Comparison of ENCODE assay signal across 1 cellular context in genomic region chr1:209785592-209785991, GRCh38.
TF ChIP-seq lines count a peak whose summit lies in the region.

No MANE protein-coding gene starts in this region.

TF ChIP-seq in IMR-90, 13 proteins besides CTCF, POLR2A, EP300 and RAD21:
- TF ChIP-seq MAZ (IDR thresholded peaks at IDR 0.05; ENCODE audit: borderline replicate concordance, low read depth, low read length) = no peak
- TF ChIP-seq MAFK (IDR thresholded peaks at IDR 0.05; ENCODE audit: low read depth, low read length) = no peak
- no peak for TF ChIP-seq SMC3 (IDR thresholded peaks at IDR 0.05; ENCODE audit: low read depth, low read length)
- TF ChIP-seq FOS (IDR thresholded peaks at IDR 0.05; ENCODE audit: low read depth, low read length) = no peak
